In genomic region chr1:119621714-119622113, GRCh38 we compare ENCODE assay signal across 27 cellular contexts.
"Had no signal": no experiment of that assay in that cellular context is flagged by ENCODE, and none has a peak within 500 bp of the region (broad histone marks: within the 10 kb centered on the region; RNA-seq: fewer than 3 reads in every experiment).

No MANE protein-coding gene starts in this region.

- H3K4me3 ChIP-seq: body of pancreas, cardiac muscle cell, coronary artery, dorsolateral prefrontal cortex had no signal

- H3K36me3 ChIP-seq: cardiac muscle cell had no signal

- H3K27ac ChIP-seq: body of pancreas, cardiac muscle cell, coronary artery, dorsolateral prefrontal cortex had no signal

- H3K27me3 ChIP-seq: body of pancreas, cardiac muscle cell, dorsolateral prefrontal cortex had no signal

- H3K27ac Mint-ChIP-seq: activated CD8-positive, alpha-beta T cell treated with anti-CD3 and anti-CD28 coated beads for 36 hours; activated naive CD8-positive, alpha-beta T cell; activated T-helper 17 cell treated with anti-CD3 and anti-CD28 coated beads, Interleukin-2, amount 50 U/mL, for 72 hours; dendritic cell treated with granulocyte-macrophage colony-stimulating factor and Interleukin-4, amounts not matched to agents 40 ng/mL and 50 ng/mL, for 4 days; endodermal cell had no signal

- H3K4me1 Mint-ChIP-seq: activated T-helper 17 cell treated with anti-CD3 and anti-CD28 coated beads, Interleukin-2, amount 50 U/mL, for 72 hours had no signal

- H3K4me3 Mint-ChIP-seq: activated CD8-positive, alpha-beta T cell treated with anti-CD3 and anti-CD28 coated beads for 36 hours; activated naive CD8-positive, alpha-beta T cell; activated T-cell treated with anti-CD3 and anti-CD28 coated beads, Interleukin-2, amount 50 U/mL, for 4 hours; activated T-helper 17 cell treated with anti-CD3 and anti-CD28 coated beads, Interleukin-2, amount 50 U/mL, for 72 hours; dendritic cell treated with granulocyte-macrophage colony-stimulating factor and Interleukin-4, amounts not matched to agents 40 ng/mL and 50 ng/mL, for 4 days; endodermal cell had no signal

- H3K27me3 Mint-ChIP-seq: activated CD8-positive, alpha-beta T cell treated with anti-CD3 and anti-CD28 coated beads for 36 hours; activated naive CD8-positive, alpha-beta T cell; dendritic cell treated with granulocyte-macrophage colony-stimulating factor and Interleukin-4, amounts not matched to agents 40 ng/mL and 50 ng/mL, for 4 days had no signal

- H3K9me3 Mint-ChIP-seq: activated CD8-positive, alpha-beta T cell treated with anti-CD3 and anti-CD28 coated beads for 36 hours; activated T-cell treated with anti-CD3 and anti-CD28 coated beads, Interleukin-2, amount 50 U/mL, for 4 hours; activated T-helper 17 cell treated with anti-CD3 and anti-CD28 coated beads, Interleukin-2, amount 50 U/mL, for 72 hours had no signal

- H3K36me3 Mint-ChIP-seq: activated naive CD8-positive, alpha-beta T cell had no signal

- H3K9me3 ChIP-seq: body of pancreas had no signal

- DNase-seq: activated CD4-positive, alpha-beta T cell treated with anti-CD3 and anti-CD28 coated beads for 1 hour; activated CD4-positive, alpha-beta T cell treated with anti-CD3 and anti-CD28 coated beads for 4 hours; activated CD4-positive, alpha-beta T cell treated with anti-CD3 and anti-CD28 coated beads, Interleukin-2, amount 50 U/mL, for 1 hour; activated CD4-positive, alpha-beta T cell treated with anti-CD3 and anti-CD28 coated beads, Interleukin-2, amount 50 U/mL, for 48 hours; activated CD8-positive, alpha-beta memory T cell treated with anti-CD3 and anti-CD28 coated beads for 24 hours; activated CD8-positive, alpha-beta T cell treated with anti-CD3 and anti-CD28 coated beads for 36 hours; activated effector memory CD4-positive, alpha-beta T cell treated with Interleukin-2 at 50 U/mL for 16 hours; activated gamma-delta T cell treated with Interleukin-2 at 50 U/mL for 16 hours; activated naive CD4-positive, alpha-beta T cell treated with anti-CD3 and anti-CD28 coated beads, Interleukin-2, amount 50 U/mL, for 16 hours; activated naive CD4-positive, alpha-beta T cell treated with Interleukin-2 at 50 U/mL for 16 hours; activated T-cell treated with anti-CD3 and anti-CD28 coated beads, Interleukin-2, amount 50 U/mL, for 4 hours; amniotic stem cell; aorta; body of pancreas; central memory CD4-positive, alpha-beta T cell; cerebellar nuclear complex; dorsolateral prefrontal cortex; effector memory CD4-positive, alpha-beta T cell; foreskin fibroblast; T-helper 2 cell had no signal

- ATAC-seq: activated CD8-positive, alpha-beta T cell treated with anti-CD3 and anti-CD28 coated beads for 36 hours; activated T-cell treated with anti-CD3 and anti-CD28 coated beads, Interleukin-2, amount 50 U/mL, for 4 hours; activated T-helper 17 cell treated with anti-CD3 and anti-CD28 coated beads, Interleukin-2, amount 50 U/mL, for 72 hours; body of pancreas; esophagus mucosa had no signal
